In the genomic region with DNA sequence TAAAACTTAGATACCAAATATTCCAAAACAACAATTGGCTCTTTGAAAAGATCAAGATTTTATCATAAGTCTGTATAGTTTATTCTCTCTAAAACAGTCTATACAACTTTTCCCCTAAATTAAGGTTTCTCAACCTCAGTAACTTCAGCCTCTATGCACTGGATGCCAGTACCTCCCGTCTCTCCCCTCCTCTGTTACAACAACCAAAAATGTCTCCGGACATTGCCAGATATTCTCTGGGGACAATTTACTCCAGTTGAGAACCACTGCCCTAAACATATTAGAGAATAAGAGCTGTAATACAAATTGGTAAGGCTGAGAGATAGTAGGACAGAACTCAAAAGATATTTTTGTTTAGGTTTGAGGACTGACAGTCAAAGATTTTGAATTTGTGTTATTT, we compare ENCODE assay signal across 20 cellular contexts.
DNase-seq lines count a peak whose midpoint lies in the region; ATAC-seq, FAIRE-seq and TF ChIP-seq lines count a peak whose summit lies in the region.
"Had no signal": no experiment of that assay in that cellular context is flagged by ENCODE, and none has a peak within 500 bp of the region (broad histone marks: within the 10 kb centered on the region; RNA-seq: fewer than 3 reads in every experiment).

No MANE protein-coding gene starts in this region.

- H3K4me3 Mint-ChIP-seq in activated naive CD4-positive, alpha-beta T cell treated with anti-CD3 and anti-CD28 coated beads, Interleukin-2, amount 50 U/mL, for 24 hours, result no peak overlapping the region
- H3K4me3 Mint-ChIP-seq in HFFc6, result no peak overlapping the region
- H3K4me3 Mint-ChIP-seq: CD8-positive, alpha-beta memory T cell had no signal

- H3K4me1 ChIP-seq in osteoblast (ENCODE audit: insufficient read depth, low read length) (no peaks in the 10 kb centered on the region), aorta (ENCODE audit: control insufficient read depth in 1 of 2, insufficient read depth in 2 of 2, low read length in 2 of 2) (no peaks in the 10 kb centered on the region)
- H3K4me1 ChIP-seq: BLaER1 treated with 17β-estradiol and CSF1 and Interleukin-3, amounts not matched to agents 10 nM and 100 nM had no signal

- H2AFZ ChIP-seq in osteoblast (ENCODE audit: low read length), result no peak overlapping the region

- no peaks in the 10 kb centered on the region for H3K27me3 ChIP-seq in osteoblast (ENCODE audit: insufficient read depth, low read length)
- no peaks in the 10 kb centered on the region for H3K27me3 ChIP-seq in aorta (ENCODE audit: control insufficient read depth in 1 of 2, insufficient read depth in 2 of 2, low read length in 1 of 2)
- H3K27me3 ChIP-seq: BLaER1 treated with 17β-estradiol and CSF1 and Interleukin-3, amounts not matched to agents 10 nM and 100 nM had no signal

- no peak for ATAC-seq in aorta (ENCODE audit: low FRiP score)
- ATAC-seq: GM12878, K562 had no signal

- no peaks in the 10 kb centered on the region for H3K27me3 Mint-ChIP-seq in activated naive CD4-positive, alpha-beta T cell treated with anti-CD3 and anti-CD28 coated beads, Interleukin-2, amount 50 U/mL, for 24 hours
- H3K27me3 Mint-ChIP-seq in HFFc6 (ENCODE audit: insufficient read depth), result no peaks in the 10 kb centered on the region; the same call in 1 of the 2 replicates
- H3K27me3 Mint-ChIP-seq: CD8-positive, alpha-beta memory T cell had no signal

- DNase-seq in activated naive CD4-positive, alpha-beta T cell treated with Interleukin-2 at 50 U/mL for 16 hours, result no peak
- peak; percentile 8 for DNase-seq in osteoblast (ENCODE audit: insufficient read length, low spot score, missing footprints)
- DNase-seq in aorta, result no peak
- no peak for DNase-seq in HFFc6
- no peak for DNase-seq in foreskin fibroblast
- DNase-seq in NCI-H1105 treated with DMSO at 0.1 percent for 48 hours (lab: John Stamatoyannopoulos, UW), result no peak
- DNase-seq: CD8-positive, alpha-beta memory T cell; DMS79 treated with DMSO at 0.1 percent for 48 hours; NCI-H1436; NCI-H2029 treated with DMSO at 0.1 percent for 48 hours; NCI-H2171 treated with DMSO at 0.1 percent for 48 hours; NCI-H446 treated with DMSO at 0.1 percent for 48 hours; NK-92 treated with Interleukin-12 subunit alpha and Interleukin-12 subunit beta, amount 100 ng/mL, for 24 hours had no signal

- intact Hi-C loops in aorta (cut with DNase I), result loop anchor here in 1 of 2 donors (5.0 kb wide), 1 partner anchor 150 kb away; no protein-coding TSS in a partner anchor

- H3K36me3 ChIP-seq in osteoblast (ENCODE audit: insufficient read depth, low read length), result no peaks in the 10 kb centered on the region
- H3K36me3 ChIP-seq in aorta (ENCODE audit: control insufficient read depth in 1 of 2, insufficient read depth in 2 of 2, low read length in 1 of 2), result no peaks in the 10 kb centered on the region

- H3K4me3 ChIP-seq in osteoblast (ENCODE audit: insufficient read depth, low read length) (no peak overlapping the region), aorta (ENCODE audit: low read length in 2 of 2) (no peak overlapping the region), foreskin fibroblast (ENCODE audit: low read depth in 1 of 2, low read length in 2 of 2) (no peak overlapping the region)
- H3K4me3 ChIP-seq: BLaER1 treated with 17β-estradiol and CSF1 and Interleukin-3, amounts not matched to agents 10 nM and 100 nM; GM12878; K562 had no signal

- H4K20me1 ChIP-seq in osteoblast (ENCODE audit: insufficient read depth, low read length), result no peaks in the 10 kb centered on the region
- H4K20me1 ChIP-seq: BLaER1 treated with 17β-estradiol and CSF1 and Interleukin-3, amounts not matched to agents 10 nM and 100 nM had no signal

- peaks cover 3% of the 10 kb centered on the region for H3K4me1 Mint-ChIP-seq in activated naive CD4-positive, alpha-beta T cell treated with anti-CD3 and anti-CD28 coated beads, Interleukin-2, amount 50 U/mL, for 24 hours
- H3K4me1 Mint-ChIP-seq in HFFc6 (ENCODE audit: low read depth), result no peaks in the 10 kb centered on the region; the same call in 1 of the 2 replicates

- H3K9me3 Mint-ChIP-seq in activated naive CD4-positive, alpha-beta T cell treated with anti-CD3 and anti-CD28 coated beads, Interleukin-2, amount 50 U/mL, for 24 hours, result no peaks in the 10 kb centered on the region
- H3K9me3 Mint-ChIP-seq in HFFc6, result no peaks in the 10 kb centered on the region
- H3K9me3 Mint-ChIP-seq: CD8-positive, alpha-beta memory T cell had no signal

- H3K36me3 Mint-ChIP-seq in activated naive CD4-positive, alpha-beta T cell treated with anti-CD3 and anti-CD28 coated beads, Interleukin-2, amount 50 U/mL, for 24 hours, result peaks cover 6% of the 10 kb centered on the region
- H3K36me3 Mint-ChIP-seq in HFFc6 (ENCODE audit: low read depth), result no peaks in the 10 kb centered on the region

- FAIRE-seq in endometrium (lab: Jason Lieb, UNC), result peak; percentile 8
- FAIRE-seq: D721Med, GM12878, H1, K562 had no signal

- WGBS in aorta, 2 donors, result 2 to 9% methylated on average over 2 of the region's 2 CpGs

- TF ChIP-seq CTCF in osteoblast (IDR thresholded peaks at IDR 0.05; ENCODE audit: extremely low read depth, low read depth, low read length), result no peak
- no peak for TF ChIP-seq CTCF in HFFc6 (IDR thresholded peaks at IDR 0.05)
- no peak for TF ChIP-seq CTCF in foreskin fibroblast (IDR thresholded peaks at IDR 0.05; ENCODE audit: low read depth, low read length)

- H3K27ac ChIP-seq in osteoblast (ENCODE audit: low read depth, low read length) (no peak overlapping the region), aorta (ENCODE audit: low read depth in 1 of 2, low read length in 2 of 2) (no peak overlapping the region)
- H3K27ac ChIP-seq: BLaER1 treated with 17β-estradiol and CSF1 and Interleukin-3, amounts not matched to agents 10 nM and 100 nM had no signal

- H3K4me2 ChIP-seq in osteoblast (ENCODE audit: insufficient read depth, low read length), result no peak overlapping the region
- H3K4me2 ChIP-seq: BLaER1 treated with 17β-estradiol and CSF1 and Interleukin-3, amounts not matched to agents 10 nM and 100 nM had no signal

- H3K27ac Mint-ChIP-seq in activated naive CD4-positive, alpha-beta T cell treated with anti-CD3 and anti-CD28 coated beads, Interleukin-2, amount 50 U/mL, for 24 hours, result peak overlapping the region; percentile 21
- no peak overlapping the region for H3K27ac Mint-ChIP-seq in HFFc6

- H3K79me2 ChIP-seq in osteoblast (ENCODE audit: insufficient read depth, low read length), result no peaks in the 10 kb centered on the region

- no peaks in the 10 kb centered on the region for H3K9me3 ChIP-seq in osteoblast (ENCODE audit: low read depth, low read length)
- H3K9me3 ChIP-seq in aorta (ENCODE audit: control insufficient read depth, low read length), result no peaks in the 10 kb centered on the region
- H3K9me3 ChIP-seq: BLaER1 treated with 17β-estradiol and CSF1 and Interleukin-3, amounts not matched to agents 10 nM and 100 nM had no signal
